Comparison of ENCODE assay signal across 26 cellular contexts in the genomic region with DNA sequence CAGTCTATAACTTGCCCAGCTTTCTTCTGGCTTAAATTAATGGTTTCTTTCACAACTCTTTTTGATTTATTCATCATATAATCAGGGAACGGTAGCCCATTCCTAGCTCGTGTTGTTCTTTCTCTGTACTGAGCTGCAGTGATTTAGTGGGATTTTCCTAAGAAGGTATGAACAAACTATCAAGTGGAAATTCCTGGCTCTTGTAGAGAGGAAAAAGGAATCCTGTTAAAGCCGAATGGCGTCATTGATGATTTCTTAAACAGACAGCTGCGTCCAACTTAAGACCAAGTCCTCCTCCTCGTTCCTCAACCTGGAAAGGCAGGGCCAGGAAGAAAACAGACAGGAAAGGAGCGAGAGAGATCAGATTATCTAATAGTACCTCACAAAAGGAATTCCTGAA.
"Had no signal": no experiment of that assay in that cellular context is flagged by ENCODE, and none has a peak within 500 bp of the region (broad histone marks: within the 10 kb centered on the region; RNA-seq: fewer than 3 reads in every experiment).

No MANE protein-coding gene starts in this region.

- H3K27ac Mint-ChIP-seq: activated naive CD8-positive, alpha-beta T cell; nephron; stimulated activated naive B cell treated with anti-CD40 and anti-IgM and Interleukin-4, amounts not matched to agents 10 μg/mL and 1 μg/mL and 100 μg/mL, for 72 hours; T-helper 2 cell treated with Interferon-gamma antibody and Interleukin-4, amounts not matched to agents 5 μg/mL and 100 μg/mL, for 36 hours had no signal

- H3K4me1 ChIP-seq: adrenal gland, testis, vagina had no signal

- H3K9me3 Mint-ChIP-seq: central memory CD8-positive, alpha-beta T cell; effector memory CD8-positive, alpha-beta T cell had no signal

- H3K9me3 ChIP-seq: adrenal gland, esophagus muscularis mucosa, testis, vagina had no signal

- H3K4me3 Mint-ChIP-seq: activated naive CD8-positive, alpha-beta T cell; central memory CD8-positive, alpha-beta T cell; effector memory CD8-positive, alpha-beta T cell; nephron; stimulated activated naive B cell treated with anti-CD40 and anti-IgM and Interleukin-4, amounts not matched to agents 10 μg/mL and 1 μg/mL and 100 μg/mL, for 72 hours; T-helper 2 cell treated with Interferon-gamma antibody and Interleukin-4, amounts not matched to agents 5 μg/mL and 100 μg/mL, for 36 hours had no signal

- FAIRE-seq: astrocyte, colon had no signal

- H3K4me3 ChIP-seq: adrenal gland, dorsolateral prefrontal cortex, esophagus muscularis mucosa, heart right ventricle, testis, vagina had no signal

- H3K36me3 ChIP-seq: adrenal gland, esophagus muscularis mucosa, heart right ventricle, vagina had no signal

- ATAC-seq: effector memory CD8-positive, alpha-beta T cell; heart right ventricle; sciatic nerve; stimulated activated naive B cell treated with anti-CD40 and anti-IgM and Interleukin-4, amounts not matched to agents 10 μg/mL and 1 μg/mL and 100 μg/mL, for 72 hours had no signal

- H3K27me3 Mint-ChIP-seq: central memory CD8-positive, alpha-beta T cell; stimulated activated naive B cell treated with anti-CD40 and anti-IgM and Interleukin-4, amounts not matched to agents 10 μg/mL and 1 μg/mL and 100 μg/mL, for 72 hours had no signal

- H3K27ac ChIP-seq: adrenal gland, dorsolateral prefrontal cortex, esophagus muscularis mucosa, heart right ventricle, testis, vagina, VCaP had no signal

- H3K27me3 ChIP-seq: adrenal gland, dorsolateral prefrontal cortex, esophagus muscularis mucosa, heart right ventricle, testis, vagina had no signal

- DNase-seq: activated CD4-positive, alpha-beta T cell treated with anti-CD3 and anti-CD28 coated beads for 1 hour; activated CD4-positive, alpha-beta T cell treated with anti-CD3 and anti-CD28 coated beads, Interleukin-2, amount 50 U/mL, for 1 hour; activated T-cell treated with anti-CD3 and anti-CD28 coated beads, Interleukin-2, amount 50 U/mL, for 1 hour; adrenal gland; dorsolateral prefrontal cortex; effector memory CD8-positive, alpha-beta T cell; heart right ventricle; islet precursor cell; left cardiac atrium; nucleus accumbens; posterior cingulate gyrus; stimulated activated CD4-positive, alpha-beta T cell treated with anti-CD3 and anti-CD28 coated beads, Interleukin-2, amount 100 ng/mL, for 48 hours; stimulated activated CD8-positive, alpha-beta memory T cell treated with anti-CD3 and anti-CD28 coated beads, Interleukin-4, amount 100 ng/mL, for 48 hours; stimulated activated naive B cell treated with anti-CD40 and anti-IgM and Interleukin-4, amounts not matched to agents 10 μg/mL and 1 μg/mL and 100 μg/mL, for 72 hours; testis; trophoblast cell had no signal
